In the genomic region with DNA sequence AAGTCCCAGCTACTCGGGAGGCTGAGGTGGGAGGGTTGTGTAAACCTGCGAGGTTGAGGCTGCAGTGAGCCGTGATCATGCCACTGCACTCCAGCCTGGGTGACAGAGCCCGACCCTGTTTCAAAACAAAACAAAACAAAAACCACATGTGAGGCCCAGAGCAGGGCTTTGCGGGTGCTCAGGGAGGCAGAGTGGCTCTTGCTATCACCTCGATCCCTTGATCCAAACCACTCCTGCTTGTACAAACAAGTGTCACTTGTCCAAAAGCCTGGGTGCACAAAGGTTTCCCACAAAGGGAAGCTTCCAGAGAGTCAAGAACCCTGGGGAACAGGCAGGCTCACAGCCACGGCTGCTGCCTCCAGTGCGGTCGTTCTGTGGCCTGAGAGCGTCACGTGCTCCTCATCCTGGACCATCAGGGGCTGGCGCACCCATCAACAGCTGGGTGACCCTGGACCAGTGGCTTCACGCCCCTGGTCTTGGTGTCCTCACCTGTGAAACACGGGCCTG, we compare ENCODE assay signal across 1 cellular context.
TF ChIP-seq lines count a peak whose summit lies in the region.

No MANE protein-coding gene starts in this region.

TF ChIP-seq in H1, 55 proteins besides CTCF, POLR2A, EP300 and RAD21 (continued from another document):
- TF ChIP-seq, protein P1, sequence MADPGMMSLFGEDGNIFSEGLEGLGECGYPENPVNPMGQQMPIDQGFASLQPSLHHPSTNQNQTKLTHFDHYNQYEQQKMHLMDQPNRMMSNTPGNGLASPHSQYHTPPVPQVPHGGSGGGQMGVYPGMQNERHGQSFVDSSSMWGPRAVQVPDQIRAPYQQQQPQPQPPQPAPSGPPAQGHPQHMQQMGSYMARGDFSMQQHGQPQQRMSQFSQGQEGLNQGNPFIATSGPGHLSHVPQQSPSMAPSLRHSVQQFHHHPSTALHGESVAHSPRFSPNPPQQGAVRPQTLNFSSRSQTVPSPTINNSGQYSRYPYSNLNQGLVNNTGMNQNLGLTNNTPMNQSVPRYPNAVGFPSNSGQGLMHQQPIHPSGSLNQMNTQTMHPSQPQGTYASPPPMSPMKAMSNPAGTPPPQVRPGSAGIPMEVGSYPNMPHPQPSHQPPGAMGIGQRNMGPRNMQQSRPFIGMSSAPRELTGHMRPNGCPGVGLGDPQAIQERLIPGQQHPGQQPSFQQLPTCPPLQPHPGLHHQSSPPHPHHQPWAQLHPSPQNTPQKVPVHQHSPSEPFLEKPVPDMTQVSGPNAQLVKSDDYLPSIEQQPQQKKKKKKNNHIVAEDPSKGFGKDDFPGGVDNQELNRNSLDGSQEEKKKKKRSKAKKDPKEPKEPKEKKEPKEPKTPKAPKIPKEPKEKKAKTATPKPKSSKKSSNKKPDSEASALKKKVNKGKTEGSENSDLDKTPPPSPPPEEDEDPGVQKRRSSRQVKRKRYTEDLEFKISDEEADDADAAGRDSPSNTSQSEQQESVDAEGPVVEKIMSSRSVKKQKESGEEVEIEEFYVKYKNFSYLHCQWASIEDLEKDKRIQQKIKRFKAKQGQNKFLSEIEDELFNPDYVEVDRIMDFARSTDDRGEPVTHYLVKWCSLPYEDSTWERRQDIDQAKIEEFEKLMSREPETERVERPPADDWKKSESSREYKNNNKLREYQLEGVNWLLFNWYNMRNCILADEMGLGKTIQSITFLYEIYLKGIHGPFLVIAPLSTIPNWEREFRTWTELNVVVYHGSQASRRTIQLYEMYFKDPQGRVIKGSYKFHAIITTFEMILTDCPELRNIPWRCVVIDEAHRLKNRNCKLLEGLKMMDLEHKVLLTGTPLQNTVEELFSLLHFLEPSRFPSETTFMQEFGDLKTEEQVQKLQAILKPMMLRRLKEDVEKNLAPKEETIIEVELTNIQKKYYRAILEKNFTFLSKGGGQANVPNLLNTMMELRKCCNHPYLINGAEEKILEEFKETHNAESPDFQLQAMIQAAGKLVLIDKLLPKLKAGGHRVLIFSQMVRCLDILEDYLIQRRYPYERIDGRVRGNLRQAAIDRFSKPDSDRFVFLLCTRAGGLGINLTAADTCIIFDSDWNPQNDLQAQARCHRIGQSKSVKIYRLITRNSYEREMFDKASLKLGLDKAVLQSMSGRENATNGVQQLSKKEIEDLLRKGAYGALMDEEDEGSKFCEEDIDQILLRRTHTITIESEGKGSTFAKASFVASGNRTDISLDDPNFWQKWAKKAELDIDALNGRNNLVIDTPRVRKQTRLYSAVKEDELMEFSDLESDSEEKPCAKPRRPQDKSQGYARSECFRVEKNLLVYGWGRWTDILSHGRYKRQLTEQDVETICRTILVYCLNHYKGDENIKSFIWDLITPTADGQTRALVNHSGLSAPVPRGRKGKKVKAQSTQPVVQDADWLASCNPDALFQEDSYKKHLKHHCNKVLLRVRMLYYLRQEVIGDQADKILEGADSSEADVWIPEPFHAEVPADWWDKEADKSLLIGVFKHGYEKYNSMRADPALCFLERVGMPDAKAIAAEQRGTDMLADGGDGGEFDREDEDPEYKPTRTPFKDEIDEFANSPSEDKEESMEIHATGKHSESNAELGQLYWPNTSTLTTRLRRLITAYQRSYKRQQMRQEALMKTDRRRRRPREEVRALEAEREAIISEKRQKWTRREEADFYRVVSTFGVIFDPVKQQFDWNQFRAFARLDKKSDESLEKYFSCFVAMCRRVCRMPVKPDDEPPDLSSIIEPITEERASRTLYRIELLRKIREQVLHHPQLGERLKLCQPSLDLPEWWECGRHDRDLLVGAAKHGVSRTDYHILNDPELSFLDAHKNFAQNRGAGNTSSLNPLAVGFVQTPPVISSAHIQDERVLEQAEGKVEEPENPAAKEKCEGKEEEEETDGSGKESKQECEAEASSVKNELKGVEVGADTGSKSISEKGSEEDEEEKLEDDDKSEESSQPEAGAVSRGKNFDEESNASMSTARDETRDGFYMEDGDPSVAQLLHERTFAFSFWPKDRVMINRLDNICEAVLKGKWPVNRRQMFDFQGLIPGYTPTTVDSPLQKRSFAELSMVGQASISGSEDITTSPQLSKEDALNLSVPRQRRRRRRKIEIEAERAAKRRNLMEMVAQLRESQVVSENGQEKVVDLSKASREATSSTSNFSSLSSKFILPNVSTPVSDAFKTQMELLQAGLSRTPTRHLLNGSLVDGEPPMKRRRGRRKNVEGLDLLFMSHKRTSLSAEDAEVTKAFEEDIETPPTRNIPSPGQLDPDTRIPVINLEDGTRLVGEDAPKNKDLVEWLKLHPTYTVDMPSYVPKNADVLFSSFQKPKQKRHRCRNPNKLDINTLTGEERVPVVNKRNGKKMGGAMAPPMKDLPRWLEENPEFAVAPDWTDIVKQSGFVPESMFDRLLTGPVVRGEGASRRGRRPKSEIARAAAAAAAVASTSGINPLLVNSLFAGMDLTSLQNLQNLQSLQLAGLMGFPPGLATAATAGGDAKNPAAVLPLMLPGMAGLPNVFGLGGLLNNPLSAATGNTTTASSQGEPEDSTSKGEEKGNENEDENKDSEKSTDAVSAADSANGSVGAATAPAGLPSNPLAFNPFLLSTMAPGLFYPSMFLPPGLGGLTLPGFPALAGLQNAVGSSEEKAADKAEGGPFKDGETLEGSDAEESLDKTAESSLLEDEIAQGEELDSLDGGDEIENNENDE (IDR thresholded peaks at IDR 0.05; ENCODE audit: insufficient replicate concordance, low read length) = no peak
- TF ChIP-seq TBP (IDR thresholded peaks at IDR 0.05; ENCODE audit: low read depth, low read length) (no peak), POLR2AphosphoS5 (IDR thresholded peaks at IDR 0.05; ENCODE audit: low read depth, low read length) (no peak), EZH2 (IDR thresholded peaks at IDR 0.05; ENCODE audit: low read depth, low read length, severe bottlenecking) (no peak)
TF ChIP-seq in H1: peak in this region for 0.
